Comparison of ENCODE assay signal across 30 cellular contexts in the genomic region with DNA sequence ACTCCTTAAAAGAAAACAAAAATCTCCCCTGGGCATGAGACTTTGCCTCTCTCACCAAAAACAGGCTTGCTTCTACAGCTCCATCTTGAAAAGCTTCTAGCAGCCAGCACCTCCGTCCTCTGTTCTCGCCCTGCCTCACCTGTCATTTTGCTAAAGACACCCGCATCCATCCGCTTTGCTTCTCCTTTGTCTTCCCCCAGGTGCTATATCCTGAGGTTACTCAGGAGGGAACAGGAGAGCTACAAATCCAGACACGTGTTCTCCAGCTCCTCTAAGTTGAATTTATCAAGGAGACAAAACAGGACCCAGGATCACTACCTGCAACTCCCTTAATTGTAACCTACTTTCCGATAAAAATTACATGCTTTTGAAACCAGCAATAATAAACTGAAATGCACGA.
"Had no signal": no experiment of that assay in that cellular context is flagged by ENCODE, and none has a peak within 500 bp of the region (broad histone marks: within the 10 kb centered on the region; RNA-seq: fewer than 3 reads in every experiment).

No MANE protein-coding gene starts in this region.

- H3K27me3 ChIP-seq: ascending aorta, brain microvascular endothelial cell, gastroesophageal sphincter, hepatocyte, right atrium auricular region, thyroid gland, upper lobe of left lung had no signal

- H3K36me3 ChIP-seq: ascending aorta, brain microvascular endothelial cell, gastroesophageal sphincter, lower lobe of right lung, right atrium auricular region, thyroid gland, upper lobe of left lung, WERI-Rb-1 had no signal

- H3K27ac ChIP-seq: ascending aorta, brain microvascular endothelial cell, gastroesophageal sphincter, hepatocyte, lower lobe of right lung, right atrium auricular region, thyroid gland, upper lobe of left lung, WERI-Rb-1 had no signal

- H3K4me3 ChIP-seq: ascending aorta, gastroesophageal sphincter, hepatocyte, lower lobe of right lung, right atrium auricular region, smooth muscle cell, thyroid gland, upper lobe of left lung had no signal

- DNase-seq: activated CD4-positive, alpha-beta memory T cell treated with anti-CD3 and anti-CD28 coated beads for 36 hours; activated CD4-positive, alpha-beta T cell treated with anti-CD3 and anti-CD28 coated beads, Interleukin-2, amount 10 ng/mL, durations not matched to agents 24 days and 14 days; activated CD4-positive, CD25-positive, alpha-beta regulatory T cell treated with anti-CD3 and anti-CD28 coated beads, Interleukin-2, amount 50 U/mL, for 72 hours; activated CD8-positive, alpha-beta memory T cell treated with anti-CD3 and anti-CD28 coated beads, Interleukin-2, amount 50 U/mL, for 4 hours; activated gamma-delta T cell; activated naive CD4-positive, alpha-beta T cell treated with anti-CD3 and anti-CD28 coated beads, Interleukin-2, amount 10 ng/mL, durations not matched to agents 7 days and 5 days; activated naive CD8-positive, alpha-beta T cell treated with anti-CD3 and anti-CD28 coated beads, Interleukin-2, amount 10 ng/mL, durations not matched to agents 7 days and 5 days; activated T-cell treated with anti-CD3 and anti-CD28 coated beads, Interleukin-2, amount 50 U/mL, for 1 hour; brain microvascular endothelial cell; cortex of kidney; effector memory CD8-positive, alpha-beta T cell; erythroblast; immature natural killer cell; lower lobe of right lung; mesenchymal stem cell; naive thymus-derived CD8-positive, alpha-beta T cell; stimulated activated CD4-positive, alpha-beta T cell treated with anti-CD3 and anti-CD28 coated beads, Interleukin-1b, Interleukin-23, amount 100 ng/mL, for 48 hours; stimulated activated CD4-positive, alpha-beta T cell treated with anti-CD3 and anti-CD28 coated beads, Interleukin-4, amount 100 ng/mL, for 4 hours; stimulated activated CD8-positive, alpha-beta memory T cell treated with anti-CD3 and anti-CD28 coated beads, Interleukin-4, amount 100 ng/mL, for 48 hours; stimulated activated naive CD8-positive, alpha-beta T cell treated with anti-CD3 and anti-CD28 coated beads, Interleukin-15, amount 100 ng/mL, for 72 hours; substantia nigra; T-helper 9 cell; thyroid gland; upper lobe of left lung; WERI-Rb-1 had no signal

- H3K4me1 ChIP-seq: ascending aorta, gastroesophageal sphincter, lower lobe of right lung, thyroid gland, upper lobe of left lung had no signal

- H3K9me3 ChIP-seq: ascending aorta, gastroesophageal sphincter, lower lobe of right lung, right atrium auricular region, thyroid gland, upper lobe of left lung had no signal
